ENCODE assay signal across 25 cellular contexts in the genomic region with DNA sequence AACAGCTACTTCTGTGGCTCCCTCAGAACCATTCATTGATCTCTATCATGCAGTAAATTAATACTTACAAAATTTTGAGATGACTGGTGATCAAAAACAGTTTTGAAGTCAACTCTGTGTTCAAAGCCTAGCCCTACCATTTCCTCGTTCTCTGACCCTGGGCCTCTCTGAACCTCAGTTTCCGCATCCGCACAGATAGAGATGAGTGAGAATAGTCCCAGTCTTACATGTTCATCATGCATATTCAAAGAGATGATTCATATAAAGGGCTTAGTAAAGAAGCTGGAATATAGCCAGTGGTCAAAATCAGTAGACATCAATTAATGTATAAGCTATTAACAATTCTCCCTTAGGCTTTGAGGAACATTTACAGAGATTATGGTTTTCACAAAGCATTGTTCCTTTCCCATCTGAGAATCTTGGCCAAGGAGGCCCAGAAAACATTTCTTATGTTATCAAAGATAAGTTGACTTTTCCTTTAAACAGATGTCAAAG.
"Had no signal": no experiment of that assay in that cellular context is flagged by ENCODE, and none has a peak within 500 bp of the region (broad histone marks: within the 10 kb centered on the region; RNA-seq: fewer than 3 reads in every experiment).

No MANE protein-coding gene starts in this region.

- H3K4me3 Mint-ChIP-seq: activated CD8-positive, alpha-beta T cell treated with anti-CD3 and anti-CD28 coated beads, Interleukin-2, amount 10 ng/mL, durations not matched to agents 7 days and 5 days; activated T-helper 1 cell treated with anti-CD3 and anti-CD28 coated beads, Interleukin-12 subunit alpha, Interleukin-12 subunit beta, Interleukin-2, Interleukin-4 antibody, amounts not matched to agents 30 ng/mL and 10 ng/mL and 1 ng/mL, durations not matched to agents 14 hours and 24 hours and 36 hours; memory B cell; nephron; T-helper 2 cell treated with Interferon-gamma antibody and Interleukin-4, amounts not matched to agents 5 μg/mL and 100 μg/mL, for 36 hours had no signal

- ATAC-seq: activated CD8-positive, alpha-beta T cell treated with anti-CD3 and anti-CD28 coated beads, Interleukin-2, amount 10 ng/mL, durations not matched to agents 7 days and 5 days; body of pancreas; foreskin keratinocyte; left cardiac atrium; pancreas; psoas muscle; right cardiac atrium had no signal

- H3K36me3 Mint-ChIP-seq: memory B cell had no signal

- FAIRE-seq: pancreas had no signal

- H3K27me3 ChIP-seq: body of pancreas, foreskin keratinocyte, neutrophil, pancreas, upper lobe of left lung had no signal

- H3K4me1 ChIP-seq: body of pancreas, foreskin keratinocyte, pancreas, psoas muscle, upper lobe of left lung had no signal

- H3K9me3 Mint-ChIP-seq: activated T-helper 1 cell treated with anti-CD3 and anti-CD28 coated beads, Interleukin-12 subunit alpha, Interleukin-12 subunit beta, Interleukin-2, Interleukin-4 antibody, amounts not matched to agents 30 ng/mL and 10 ng/mL and 1 ng/mL, durations not matched to agents 14 hours and 24 hours and 36 hours; memory B cell; nephron; T-helper 2 cell treated with Interferon-gamma antibody and Interleukin-4, amounts not matched to agents 5 μg/mL and 100 μg/mL, for 36 hours had no signal

- H3K4me1 Mint-ChIP-seq: memory B cell had no signal

- H3K4me3 ChIP-seq: body of pancreas, pancreas, psoas muscle, thoracic aorta, upper lobe of left lung had no signal

- H3K27ac ChIP-seq: body of pancreas, foreskin keratinocyte, neutrophil, pancreas, psoas muscle, thoracic aorta, upper lobe of left lung, WERI-Rb-1 had no signal

- H3K27ac Mint-ChIP-seq: activated CD8-positive, alpha-beta T cell treated with anti-CD3 and anti-CD28 coated beads, Interleukin-2, amount 10 ng/mL, durations not matched to agents 7 days and 5 days; activated T-helper 1 cell treated with anti-CD3 and anti-CD28 coated beads, Interleukin-12 subunit alpha, Interleukin-12 subunit beta, Interleukin-2, Interleukin-4 antibody, amounts not matched to agents 30 ng/mL and 10 ng/mL and 1 ng/mL, durations not matched to agents 14 hours and 24 hours and 36 hours; memory B cell; nephron; T-helper 2 cell treated with Interferon-gamma antibody and Interleukin-4, amounts not matched to agents 5 μg/mL and 100 μg/mL, for 36 hours had no signal

- H3K27me3 Mint-ChIP-seq: memory B cell had no signal

- H3K9me3 ChIP-seq: body of pancreas, neutrophil, pancreas, psoas muscle, thoracic aorta, upper lobe of left lung had no signal

- DNase-seq: activated CD4-positive, alpha-beta T cell treated with anti-CD3 and anti-CD28 coated beads, Interleukin-2, amount 50 U/mL, for 1 hour; activated CD4-positive, CD25-positive, alpha-beta regulatory T cell treated with anti-CD3 and anti-CD28 coated beads, Interleukin-2, amount 50 U/mL, for 72 hours; activated CD8-positive, alpha-beta T cell treated with anti-CD3 and anti-CD28 coated beads, Interleukin-2, amount 10 ng/mL, durations not matched to agents 7 days and 5 days; activated gamma-delta T cell; activated naive CD4-positive, alpha-beta T cell treated with anti-CD3 and anti-CD28 coated beads, Interleukin-2, amount 50 U/mL, for 16 hours; anterior cingulate cortex; body of pancreas; erythroblast; foreskin keratinocyte; glutamatergic neuron; hypothalamus; left cardiac atrium; pancreas; psoas muscle; right cardiac atrium; stimulated activated CD4-positive, alpha-beta T cell treated with anti-CD3 and anti-CD28 coated beads, Interleukin-4, amount 100 ng/mL, for 24 hours; stimulated activated naive CD4-positive, alpha-beta T cell treated with Interleukin-2 at 50 U/mL for 16 hours; upper lobe of left lung; WERI-Rb-1 had no signal

- H3K36me3 ChIP-seq: neutrophil, pancreas, thoracic aorta, upper lobe of left lung, WERI-Rb-1 had no signal
